ENCODE assay signal across 8 cellular contexts in the genomic region with DNA sequence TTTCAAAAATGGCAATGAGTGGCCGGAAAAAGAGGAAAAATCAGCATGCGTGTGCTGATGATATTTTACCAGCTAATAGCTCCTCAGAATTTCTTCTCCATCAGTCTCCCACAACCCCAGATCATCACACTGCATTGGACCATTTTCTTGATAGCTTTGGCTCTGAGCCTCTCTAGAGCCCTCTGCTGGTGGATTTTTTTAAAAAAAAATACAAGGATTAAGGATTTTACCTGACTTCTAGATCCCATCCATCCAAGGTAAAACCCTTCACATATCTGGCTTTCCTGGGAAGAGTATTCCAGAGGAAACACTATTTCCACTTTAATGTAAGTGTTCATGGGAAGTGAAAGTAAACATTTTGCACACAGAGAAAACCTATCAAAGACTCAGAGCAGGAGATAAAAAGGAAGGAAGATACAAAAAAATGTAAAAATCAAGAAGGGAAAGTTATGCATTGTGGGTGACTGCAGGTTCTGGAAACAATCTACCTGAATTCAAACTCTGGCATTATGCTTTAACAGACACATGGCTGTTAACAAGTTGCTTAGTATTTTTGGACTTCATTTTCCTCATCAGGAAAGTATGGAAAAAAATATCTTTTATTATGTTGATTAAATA.
A peak's percentile ranks its signal among the peaks of the same experiment; 100 is the strongest.
DNase-seq lines count a peak whose midpoint lies in the region; ATAC-seq and TF ChIP-seq lines count a peak whose summit lies in the region.

No MANE protein-coding gene starts in this region.

- H3K4me2 ChIP-seq in GM23248 (ENCODE audit: unreplicated experiment) = no peak overlapping the region

- H3K9ac ChIP-seq in GM23248 = no peak overlapping the region

- H3K27me3 Mint-ChIP-seq in activated CD4-positive, alpha-beta T cell treated with anti-CD3 and anti-CD28 coated beads, Interleukin-2, amount 10 ng/mL, durations not matched to agents 7 days and 5 days = peaks cover 2% of the 10 kb centered on the region

- no peaks in the 10 kb centered on the region for H4K20me1 ChIP-seq in GM23248 (ENCODE audit: insufficient read depth)

- H3K9me3 ChIP-seq in GM23248 (ENCODE audit: low read depth) (no peaks in the 10 kb centered on the region), RWPE2 (ENCODE audit: severe bottlenecking) (no peaks in the 10 kb centered on the region), mucosa of descending colon (no peaks in the 10 kb centered on the region)

- WGBS in GM23248 (ENCODE audit: low coverage in 1 of 2, low lambda C conversion rate in 2 of 2, missing lambda C conversion rate in 2 of 2), 2 experiments = 20 to 27% methylated on average over 2 of the region's 2 CpGs

- peak; percentile 8 for TF ChIP-seq CTCF in AG09319 (IDR thresholded peaks at IDR 0.05; ENCODE audit: low read depth, low read length)
- TF ChIP-seq CTCF in RWPE2 (IDR thresholded peaks at IDR 0.05; ENCODE audit: poor library complexity, severe bottlenecking) = peak; percentile 71
- TF ChIP-seq CTCF in mucosa of descending colon (IDR thresholded peaks at IDR 0.05) = no peak

- no peaks in the 10 kb centered on the region for H3K36me3 Mint-ChIP-seq in activated CD4-positive, alpha-beta T cell treated with anti-CD3 and anti-CD28 coated beads, Interleukin-2, amount 10 ng/mL, durations not matched to agents 7 days and 5 days (ENCODE audit: low read depth)

- ATAC-seq in RWPE2 (ENCODE audit: low read depth) (0 out of 3 replicates have a peak, but pooled peaks have one; percentile 27), mucosa of descending colon (no peak)

- H3K4me3 ChIP-seq in GM23248 = no peak overlapping the region
- H3K4me3 ChIP-seq in RWPE2 (ENCODE audit: severe bottlenecking) = no peak overlapping the region
- no peak overlapping the region for H3K4me3 ChIP-seq in mucosa of descending colon

- no peak overlapping the region for H3K27ac ChIP-seq in GM23248
- H3K27ac ChIP-seq in RWPE2 (ENCODE audit: poor library complexity, severe bottlenecking) = no peak overlapping the region

- no peak overlapping the region for H3K27ac Mint-ChIP-seq in activated CD4-positive, alpha-beta T cell treated with anti-CD3 and anti-CD28 coated beads, Interleukin-2, amount 10 ng/mL, durations not matched to agents 7 days and 5 days

- H2AFZ ChIP-seq in GM23248 = no peak overlapping the region

- H3K4me1 ChIP-seq in GM23248 (ENCODE audit: insufficient read depth) = no peaks in the 10 kb centered on the region
- no peaks in the 10 kb centered on the region for H3K4me1 ChIP-seq in RWPE2 (ENCODE audit: insufficient read depth, poor library complexity, severe bottlenecking)
- H3K4me1 ChIP-seq in mucosa of descending colon (ENCODE audit: low read depth) = no peaks in the 10 kb centered on the region

- H3K9me2 ChIP-seq in GM23248 (ENCODE audit: insufficient read depth) = no peaks in the 10 kb centered on the region

- peaks cover 2% of the 10 kb centered on the region for H3K4me1 Mint-ChIP-seq in activated CD4-positive, alpha-beta T cell treated with anti-CD3 and anti-CD28 coated beads, Interleukin-2, amount 10 ng/mL, durations not matched to agents 7 days and 5 days

- intact Hi-C loops in mucosa of descending colon (cut with DNase I, micrococcal nuclease) = no loop called here

- no peaks in the 10 kb centered on the region for H3F3A ChIP-seq in GM23248 (ENCODE audit: insufficient read depth)

- H3K36me3 ChIP-seq in GM23248 (ENCODE audit: low read depth) = no peaks in the 10 kb centered on the region
- H3K36me3 ChIP-seq in RWPE2 (ENCODE audit: low read depth) = no peaks in the 10 kb centered on the region
- H3K36me3 ChIP-seq in mucosa of descending colon (ENCODE audit: low read depth) = no peaks in the 10 kb centered on the region

- CTCF ChIA-PET in activated CD4-positive, alpha-beta T cell treated with anti-CD3 and anti-CD28 coated beads, Interleukin-2, amount 10 ng/mL, durations not matched to agents 7 days and 5 days (lab: Charles Lee) = interaction anchor here (1.3 kb wide), 1 partner anchor 10 kb away, joined by 3 read pairs; no protein-coding TSS in a partner anchor

- DNase-seq in AG09319 (ENCODE audit: extremely low read depth, low read depth) (no peak), GM23248 (peak; percentile 29), RWPE2 (ENCODE audit: low spot score) (no peak), iPS-NIHi11 (ENCODE audit: low spot score) (peak; percentile 63), mucosa of descending colon (no peak), occipital lobe (lab: John Stamatoyannopoulos, UW) (no peak)
- no peak for DNase-seq in activated CD4-positive, alpha-beta T cell treated with anti-CD3 and anti-CD28 coated beads for 48 hours
- DNase-seq in activated CD4-positive, alpha-beta T cell treated with anti-CD3 and anti-CD28 coated beads, Interleukin-2, amount 10 ng/mL, durations not matched to agents 7 days and 5 days = no peak

- H3K9me3 Mint-ChIP-seq in activated CD4-positive, alpha-beta T cell treated with anti-CD3 and anti-CD28 coated beads, Interleukin-2, amount 10 ng/mL, durations not matched to agents 7 days and 5 days = no peaks in the 10 kb centered on the region

- POLR2A ChIA-PET in activated CD4-positive, alpha-beta T cell treated with anti-CD3 and anti-CD28 coated beads, Interleukin-2, amount 10 ng/mL, durations not matched to agents 7 days and 5 days (lab: Charles Lee) = no interaction called here

- H3K79me2 ChIP-seq in GM23248 (ENCODE audit: insufficient read depth) = no peaks in the 10 kb centered on the region

- H3K27me3 ChIP-seq in GM23248 (replicated peaks; ENCODE audit: insufficient read depth) (no peaks in the 10 kb centered on the region), RWPE2 (ENCODE audit: insufficient read depth, poor library complexity, severe bottlenecking) (peaks cover 7% of the 10 kb centered on the region)

- in situ Hi-C loops in GM23248 (cut with MboI) = no loop called here

- no peak overlapping the region for H3K4me3 Mint-ChIP-seq in activated CD4-positive, alpha-beta T cell treated with anti-CD3 and anti-CD28 coated beads, Interleukin-2, amount 10 ng/mL, durations not matched to agents 7 days and 5 days

Comparison
In these comparisons a context has a peak if more than half of its experiments do, and no peak if none do; other contexts are left out.
1. DNase-seq: peak in GM23248 (single experiment) and iPS-NIHi11 (single experiment); none in AG09319 (single experiment), RWPE2 (single experiment), mucosa of descending colon (0 of 3), occipital lobe (single experiment), activated CD4-positive, alpha-beta T cell treated with anti-CD3 and anti-CD28 coated beads for 48 hours (single experiment) and activated CD4-positive, alpha-beta T cell treated with anti-CD3 and anti-CD28 coated beads, Interleukin-2, amount 10 ng/mL, durations not matched to agents 7 days and 5 days (single experiment).